Comparison of ENCODE assay signal across 15 cellular contexts in the genomic region with DNA sequence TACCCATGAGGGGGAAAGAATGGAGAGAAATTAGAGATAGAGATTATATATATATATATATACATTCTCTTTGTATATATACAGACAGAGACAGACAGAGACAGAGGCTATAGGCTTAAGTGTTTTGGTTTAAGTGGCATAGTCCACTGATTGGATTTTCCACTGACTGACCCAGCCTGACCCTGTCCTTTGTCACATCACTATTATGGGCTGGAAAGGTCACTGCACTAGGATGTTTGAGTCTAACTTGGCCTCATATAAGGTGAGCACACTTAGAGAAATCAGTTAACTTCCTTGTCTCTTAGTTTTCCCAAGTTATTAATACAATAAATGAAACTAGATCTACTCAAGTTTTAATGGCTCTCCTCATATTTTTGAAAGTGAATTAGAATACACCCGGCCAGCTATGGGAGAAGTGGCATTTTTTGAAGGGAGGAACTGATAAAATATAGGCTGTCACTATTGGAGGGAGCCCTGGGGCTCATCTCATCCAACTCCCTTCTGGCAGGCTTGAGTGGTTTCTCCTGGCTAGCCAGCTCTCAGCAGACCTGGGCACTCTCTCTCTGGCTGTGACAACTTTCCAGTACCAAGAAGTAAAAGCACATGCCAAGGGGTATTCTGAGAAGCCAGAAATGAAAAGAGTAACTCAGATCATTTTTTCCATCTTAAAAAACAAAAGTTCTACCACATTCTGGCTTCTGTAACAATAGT.
"Had no signal": no experiment of that assay in that cellular context is flagged by ENCODE, and none has a peak within 500 bp of the region (broad histone marks: within the 10 kb centered on the region; RNA-seq: fewer than 3 reads in every experiment).

No MANE protein-coding gene starts in this region.

- ATAC-seq: left lung had no signal

- H3K36me3 ChIP-seq: brain microvascular endothelial cell, heart right ventricle, left lung, neutrophil, right lobe of liver, spleen had no signal

- DNase-seq: activated CD4-positive, alpha-beta T cell treated with anti-CD3 and anti-CD28 coated beads, Interleukin-2, amount 50 U/mL, for 48 hours; activated CD4-positive, CD25-positive, alpha-beta regulatory T cell treated with anti-CD3 and anti-CD28 coated beads, Interleukin-2, amount 50 U/mL, for 72 hours; activated gamma-delta T cell; activated T-cell treated with anti-CD3 and anti-CD28 coated beads, Interleukin-2, amount 50 U/mL, for 48 hours; brain microvascular endothelial cell; heart right ventricle; islet precursor cell; left lung; right lobe of liver; spleen; stimulated activated CD4-positive, alpha-beta T cell treated with anti-CD3 and anti-CD28 coated beads, Interleukin-2, amount 100 ng/mL, for 24 hours; stimulated activated naive CD4-positive, alpha-beta T cell; T-helper 2 cell had no signal

- H3K4me3 ChIP-seq: heart right ventricle, left lung, right lobe of liver, spleen had no signal

- H3K27ac Mint-ChIP-seq: activated naive CD8-positive, alpha-beta T cell had no signal

- H3K27me3 ChIP-seq: brain microvascular endothelial cell, heart right ventricle, left lung, neutrophil, right lobe of liver, spleen had no signal

- H3K36me3 Mint-ChIP-seq: activated naive CD8-positive, alpha-beta T cell had no signal

- H3K9me3 ChIP-seq: heart right ventricle, neutrophil, right lobe of liver, spleen had no signal

- H3K27me3 Mint-ChIP-seq: activated naive CD8-positive, alpha-beta T cell had no signal

- H3K4me3 Mint-ChIP-seq: activated naive CD8-positive, alpha-beta T cell had no signal

- H3K27ac ChIP-seq: brain microvascular endothelial cell, heart right ventricle, left lung, neutrophil, right lobe of liver, spleen had no signal

- H3K4me1 ChIP-seq: left lung, spleen had no signal
